6 cellular contexts compared by ENCODE assay signal in the genomic region with DNA sequence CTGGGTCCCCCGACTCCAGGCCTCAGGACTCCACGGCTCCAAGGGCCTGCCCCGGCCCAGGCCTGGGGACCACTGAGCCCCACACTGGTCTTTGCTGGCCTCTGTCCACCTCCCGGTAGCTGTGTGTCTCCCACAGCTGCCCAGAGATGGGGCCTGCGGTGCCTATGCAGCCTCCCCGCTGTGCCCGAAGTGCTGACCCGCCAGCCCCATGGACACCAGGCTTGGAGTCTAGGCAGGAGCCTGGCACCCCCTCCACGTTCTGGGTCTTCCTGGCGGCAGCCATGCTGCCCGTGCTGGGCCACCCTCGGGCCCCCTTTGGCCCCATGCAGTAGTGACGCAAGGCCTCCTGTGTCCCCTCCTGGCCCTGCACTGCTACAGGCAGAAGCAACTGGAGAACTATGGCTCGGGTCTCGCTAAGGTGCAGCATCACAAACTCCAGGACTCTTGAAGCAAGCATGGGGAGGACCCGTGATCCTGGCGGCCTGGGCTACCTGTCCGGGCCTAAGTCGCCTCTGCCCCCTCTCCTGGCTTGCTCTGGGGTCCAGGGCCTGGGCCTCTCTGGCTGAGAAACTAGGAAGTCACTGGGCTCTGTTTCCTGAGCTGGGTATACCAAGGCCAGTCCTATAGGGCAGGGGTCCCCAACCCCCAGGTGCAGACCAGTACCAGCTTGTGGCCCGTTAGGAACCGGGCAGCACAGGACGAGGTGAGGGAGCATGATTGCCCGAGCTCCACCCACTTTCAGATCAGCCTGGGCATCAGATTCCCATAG. TPM values are rescaled to one million over a fixed set of nuclear protein-coding genes. Genes with fewer than 3 reads are reported as not detected.
DNase-seq lines count a peak whose midpoint lies in the region; ATAC-seq lines count a peak whose summit lies in the region.

No MANE protein-coding gene starts in this region.

- H3K27me3 ChIP-seq in SJSA1 (replicated peaks) (no peaks in the 10 kb centered on the region), right cardiac atrium (ENCODE audit: control insufficient read depth, insufficient read depth) (no peaks in the 10 kb centered on the region)

- H3K9me3 ChIP-seq in SJSA1 (replicated peaks) (no peaks in the 10 kb centered on the region), right cardiac atrium (ENCODE audit: control insufficient read depth, low read length) (no peaks in the 10 kb centered on the region)

- peak overlapping the region; percentile 89; the same call in 1 of the 2 replicates for H3K27ac ChIP-seq in SJSA1
- no peak overlapping the region for H3K27ac ChIP-seq in right cardiac atrium (ENCODE audit: low read length)

- intact Hi-C loops in right cardiac atrium (cut with DNase I) = no loop called here

- DNase-seq in SJSA1 (ENCODE audit: low read depth in 1 of 2, low spot score in 2 of 2) = peak in 1 of 2 experiments; percentile 13
- peak in 2 of 3 donors; percentile 76 to 80 for DNase-seq in right cardiac atrium
- peak; percentile 51 for DNase-seq in ureter (ENCODE audit: low spot score)
- DNase-seq in hippocampal formation (lab: John Stamatoyannopoulos, UW) = no peak

- 61% methylated on average over 23 of the region's 23 CpGs for WGBS in right cardiac atrium

- peak overlapping the region; percentile 96 for H3K4me3 ChIP-seq in SJSA1
- H3K4me3 ChIP-seq in right cardiac atrium (ENCODE audit: low read length) = peak overlapping the region; percentile 66

- ATAC-seq in GM21515 (IDR thresholded peaks at IDR 0.05; ENCODE audit: unreplicated experiment) (peak; percentile 6), right cardiac atrium (peak; percentile 5 to 29), GM18520 (IDR thresholded peaks at IDR 0.05; ENCODE audit: unreplicated experiment) (no peak)

- H3K36me3 ChIP-seq in SJSA1 = peaks cover 10% of the 10 kb centered on the region; the same call in 1 of the 2 replicates

- H3K4me1 ChIP-seq in SJSA1 (replicated peaks) = peaks cover 13% of the 10 kb centered on the region
- H3K4me1 ChIP-seq in right cardiac atrium (ENCODE audit: control insufficient read depth, insufficient read depth, low read length) = peaks cover 5% of the 10 kb centered on the region

RNA-seq across cellular contexts. Expression of a gene that starts 0.9 kb away (rescaled TPM):
- total RNA-seq in SJSA1 (2014; rRNA removed; shearing (Covaris generic)) = 1.2 and 3.2 TPM in 2 replicates
- total RNA-seq in right cardiac atrium = 1 to 10 TPM; 4.0 to 6.0 (median 4.7) TPM
- 3.8 TPM for polyA plus RNA-seq in right cardiac atrium
- 46.0 TPM for total RNA-seq in ureter

RNA-seq across cellular contexts. Expression of a gene that starts 1.1 kb away (rescaled TPM):
- 29.9 and 87.6 TPM in 2 replicates for total RNA-seq in SJSA1 (2014; rRNA removed; shearing (Covaris generic))
- 100 to 1,000 TPM; 689 to 911 (median 734) TPM for total RNA-seq in right cardiac atrium
- polyA plus RNA-seq in right cardiac atrium = 1,352 TPM
- 317 TPM for total RNA-seq in ureter

RNA-seq across cellular contexts. Expression of a gene that starts 13.7 kb away (rescaled TPM):
- not detected in 2 replicates for total RNA-seq in SJSA1 (2014; rRNA removed; shearing (Covaris generic))
- total RNA-seq in right cardiac atrium (10 to 100 TPM; 13.7 to 19.5 (median 16.9) TPM), ureter (8.9 TPM)
- polyA plus RNA-seq in right cardiac atrium = 10.6 TPM

RNA-seq across cellular contexts. Expression of a gene that starts 30.4 kb away (rescaled TPM):
- total RNA-seq in SJSA1 (2014; rRNA removed; shearing (Covaris generic)) = 24.8 and 26.1 TPM in 2 replicates
- 10 to 100 TPM; 25.0 to 28.6 (median 26.4) TPM for total RNA-seq in right cardiac atrium
- 30.1 TPM for polyA plus RNA-seq in right cardiac atrium
- total RNA-seq in ureter = 63.3 TPM

RNA-seq across cellular contexts. Expression of a gene that starts 49.8 kb away (rescaled TPM):
- not detected in 2 replicates for total RNA-seq in SJSA1 (2014; rRNA removed; shearing (Covaris generic))
- 1 to 10 TPM; 6.8 to 7.5 (median 7.0) TPM for total RNA-seq in right cardiac atrium
- polyA plus RNA-seq in right cardiac atrium = 3.6 TPM
- total RNA-seq in ureter = 15.1 TPM

Comparison
In these comparisons a context has a peak if more than half of its experiments do, and no peak if none do; other contexts are left out.
1. DNase-seq: peak in right cardiac atrium (2 of 3) and ureter (single experiment); none in hippocampal formation (0 of 2).